Comparison of ENCODE assay signal across 18 cellular contexts in genomic region chr4:1449475-1449832, GRCh38. TPM values are rescaled to one million over a fixed set of nuclear protein-coding genes. Genes with fewer than 3 reads are reported as not detected.
"Had no signal": no experiment of that assay in that cellular context is flagged by ENCODE, and none has a peak within 500 bp of the region (broad histone marks: within the 10 kb centered on the region; RNA-seq: fewer than 3 reads in every experiment).

No MANE protein-coding gene starts in this region.

- FAIRE-seq: frontal cortex, islet of Langerhans had no signal

- DNase-seq: activated T-cell treated with anti-CD3 and anti-CD28 coated beads, Interleukin-2, amount 50 U/mL, for 24 hours; brain microvascular endothelial cell; effector memory CD4-positive, alpha-beta T cell; left ventricle myocardium inferior; mesenchymal stem cell; spleen; upper lobe of right lung had no signal

- H3K4me3 Mint-ChIP-seq: activated naive CD8-positive, alpha-beta T cell; activated T-cell treated with anti-CD3 and anti-CD28 coated beads, Interleukin-2, amount 50 U/mL, for 24 hours; nephron had no signal

- ATAC-seq: upper lobe of right lung had no signal

- H3K36me3 ChIP-seq: brain microvascular endothelial cell, left ventricle myocardium inferior, sigmoid colon, SJCRH30, spleen, thoracic aorta, upper lobe of right lung had no signal

- H3K9me3 ChIP-seq: left ventricle myocardium inferior, sigmoid colon, SJCRH30, thoracic aorta, upper lobe of right lung had no signal

- H3K27me3 ChIP-seq: brain microvascular endothelial cell, SJCRH30 had no signal

- H3K4me1 ChIP-seq: left ventricle myocardium inferior, sigmoid colon, SJCRH30, spleen, upper lobe of right lung had no signal

- H3K4me3 ChIP-seq: left ventricle myocardium inferior, sigmoid colon, SJCRH30, spleen, thoracic aorta, upper lobe of right lung had no signal

- H3K27ac Mint-ChIP-seq: activated naive CD8-positive, alpha-beta T cell; activated T-cell treated with anti-CD3 and anti-CD28 coated beads, Interleukin-2, amount 50 U/mL, for 24 hours; nephron had no signal

- H3K4me1 Mint-ChIP-seq: nephron had no signal

- H3K27ac ChIP-seq: brain microvascular endothelial cell, left ventricle myocardium inferior, sigmoid colon, SJCRH30, spleen, thoracic aorta, upper lobe of right lung had no signal

- H3K36me3 Mint-ChIP-seq: activated naive CD8-positive, alpha-beta T cell had no signal

RNA-seq across cellular contexts. Expression of gene NKX1-1, which starts 43.2 kb away (rescaled TPM):
- total RNA-seq: epithelial cell of proximal tubule; frontal cortex; left ventricle myocardium inferior; omental fat pad; pulmonary artery endothelial cell; sigmoid colon; SJCRH30; spleen; T-helper 2 cell treated with Interferon-gamma antibody and Interleukin-4, amounts not matched to agents 100 ng/mL and 5 ng/mL, for 36 hours; thoracic aorta; upper lobe of right lung had no signal
- polyA plus RNA-seq: sigmoid colon, spleen had no signal
